Comparison of ENCODE assay signal across 1 cellular context in the genomic region with DNA sequence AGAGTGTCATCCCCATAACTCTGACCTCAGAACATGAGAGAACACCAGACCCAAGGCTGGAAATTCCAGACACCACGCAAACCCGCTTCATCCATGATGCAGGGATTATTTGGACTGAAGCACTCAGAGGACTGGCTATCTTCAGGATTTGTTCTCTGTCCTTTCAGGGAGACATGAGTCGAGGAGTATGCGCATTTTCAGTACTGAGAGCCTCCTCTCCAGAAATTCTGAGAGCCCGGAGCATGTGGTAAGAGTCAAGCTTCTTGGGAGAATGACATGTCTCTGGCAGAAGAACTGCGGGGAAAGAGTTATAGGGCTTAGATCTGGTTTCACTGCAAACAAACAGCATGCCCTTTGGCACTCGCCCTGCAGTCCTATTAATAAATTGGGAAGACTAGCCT.
TF ChIP-seq lines count a peak whose summit lies in the region.

No MANE protein-coding gene starts in this region.

TF ChIP-seq in HepG2, 621 proteins besides CTCF, POLR2A, EP300 and RAD21:
- no peak for TF ChIP-seq CREM (IDR thresholded peaks at IDR 0.05)
- no peak for TF ChIP-seq CREM (CRISPR knock-in tag; IDR thresholded peaks at IDR 0.05)
- no peak for TF ChIP-seq ELF4 (CRISPR knock-in tag; IDR thresholded peaks at IDR 0.05; ENCODE audit: borderline replicate concordance)
- no peak for TF ChIP-seq TBX3 (IDR thresholded peaks at IDR 0.05; ENCODE audit: borderline replicate concordance)
- TF ChIP-seq ZMYM3 (CRISPR knock-in tag; IDR thresholded peaks at IDR 0.05), result no peak
TF ChIP-seq in HepG2: peak in this region for 0.
